In the genomic region with DNA sequence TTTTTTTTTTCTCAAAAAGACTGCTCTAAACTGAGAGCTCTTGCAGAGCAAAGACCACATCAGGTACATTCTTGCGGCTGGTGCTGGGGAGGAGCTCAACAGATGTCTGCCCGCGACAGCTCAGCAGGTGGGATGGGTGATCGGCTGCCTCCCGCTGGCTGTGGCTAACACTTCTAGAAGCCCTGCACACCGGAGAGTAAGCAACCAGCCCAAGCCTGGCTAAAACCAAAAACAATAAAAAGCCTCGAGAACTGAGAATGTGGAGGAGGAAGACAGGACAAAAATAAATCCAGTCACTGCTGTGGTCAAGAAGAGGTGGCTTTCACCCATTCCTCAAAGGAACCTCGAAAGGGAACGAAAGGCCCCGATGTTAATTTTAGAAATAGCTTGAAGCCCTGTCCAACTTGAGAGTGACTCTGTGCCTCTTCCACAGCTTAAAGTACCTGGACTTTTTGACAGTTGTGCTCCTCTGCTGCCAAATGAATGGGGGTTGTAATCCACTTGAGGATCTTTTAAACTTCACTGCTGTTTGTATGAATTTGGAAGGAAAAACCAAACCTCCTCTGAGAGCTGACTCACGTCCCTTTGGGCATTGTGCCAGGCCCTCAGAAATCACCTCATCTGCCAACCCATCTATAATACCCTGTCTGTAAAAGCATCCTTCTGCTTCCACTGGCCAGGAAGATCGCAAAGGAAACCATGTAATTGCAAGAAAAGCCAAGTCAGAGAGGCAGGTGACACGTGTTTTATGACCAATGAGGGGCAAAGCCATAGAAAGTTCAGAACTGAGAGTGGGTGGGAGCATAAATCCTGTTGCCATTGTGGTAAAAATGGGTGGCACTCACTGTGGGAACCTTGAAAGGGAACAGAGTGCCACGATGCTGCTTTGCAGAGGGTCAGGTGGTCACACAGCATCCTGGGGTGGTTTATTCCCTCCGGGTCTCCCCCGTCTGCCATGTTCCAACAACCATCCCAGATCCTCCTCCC, we compare ENCODE assay signal across 8 cellular contexts.
DNase-seq lines count a peak whose midpoint lies in the region; ATAC-seq and TF ChIP-seq lines count a peak whose summit lies in the region.

No MANE protein-coding gene starts in this region.

- intact Hi-C loops in gastrocnemius medialis (cut with DNase I; ENCODE audit: low total_unique reads), result no loop called here

- no peaks in the 10 kb centered on the region for H3K36me3 Mint-ChIP-seq in activated naive CD4-positive, alpha-beta T cell treated with anti-CD3 and anti-CD28 coated beads, Interleukin-2, amount 10 ng/mL, durations not matched to agents 7 days and 5 days

- H3K4me1 Mint-ChIP-seq in activated naive CD4-positive, alpha-beta T cell treated with anti-CD3 and anti-CD28 coated beads, Interleukin-2, amount 10 ng/mL, durations not matched to agents 7 days and 5 days, result peaks cover 49% of the 10 kb centered on the region

- no peaks in the 10 kb centered on the region for H3K9me3 ChIP-seq in gastrocnemius medialis

- no peak for TF ChIP-seq CTCF in gastrocnemius medialis (IDR thresholded peaks at IDR 0.05 in 4 of 5, conservative IDR thresholded peaks at IDR 0.05 in 1 of 5)

- H3K27me3 ChIP-seq in gastrocnemius medialis, result no peaks in the 10 kb centered on the region

- peak overlapping the region; percentile 83 for H3K27ac Mint-ChIP-seq in activated naive CD4-positive, alpha-beta T cell treated with anti-CD3 and anti-CD28 coated beads, Interleukin-2, amount 10 ng/mL, durations not matched to agents 7 days and 5 days

- H3K9me3 Mint-ChIP-seq in activated naive CD4-positive, alpha-beta T cell treated with anti-CD3 and anti-CD28 coated beads, Interleukin-2, amount 10 ng/mL, durations not matched to agents 7 days and 5 days, result no peaks in the 10 kb centered on the region

- H3K4me3 ChIP-seq in gastrocnemius medialis, result no peak overlapping the region

- peaks cover 30% of the 10 kb centered on the region for H3K27me3 Mint-ChIP-seq in activated naive CD4-positive, alpha-beta T cell treated with anti-CD3 and anti-CD28 coated beads, Interleukin-2, amount 10 ng/mL, durations not matched to agents 7 days and 5 days

- no peaks in the 10 kb centered on the region for H3K36me3 ChIP-seq in gastrocnemius medialis

- H3K4me1 ChIP-seq in gastrocnemius medialis, result peaks cover 0 to 10% of the 10 kb centered on the region in 2 donors

- in situ Hi-C loops in gastrocnemius medialis (cut with MboI; ENCODE audit: low sequenced_read_pairs in 4 of 4), result loop anchor here in 1 of 4 donors (5.0 kb wide), 1 partner anchor 81 kb away; the partner anchor contains the start of gene KCNN3

- ATAC-seq in GM19351 (IDR thresholded peaks at IDR 0.05; ENCODE audit: unreplicated experiment) (peak; percentile 94), HG03469 (IDR thresholded peaks at IDR 0.05; ENCODE audit: unreplicated experiment) (peak; percentile 66), gastrocnemius medialis (peak; percentile 38 to 57)

- peak overlapping the region; percentile 1 for H3K4me3 Mint-ChIP-seq in activated naive CD4-positive, alpha-beta T cell treated with anti-CD3 and anti-CD28 coated beads, Interleukin-2, amount 10 ng/mL, durations not matched to agents 7 days and 5 days

- CTCF ChIA-PET in activated naive CD4-positive, alpha-beta T cell treated with anti-CD3 and anti-CD28 coated beads, Interleukin-2, amount 10 ng/mL, durations not matched to agents 7 days and 5 days (lab: Charles Lee), result interaction anchor here (0.6 to 1.6 kb wide), 22 partner anchors 9 to 232 kb away, joined by 3 to 16 read pairs (median 4); no protein-coding TSS in a partner anchor

- TF ChIP-seq POLR2A in gastrocnemius medialis (IDR thresholded peaks at IDR 0.05), result no peak

- DNase-seq in CD1c-positive myeloid dendritic cell (ENCODE audit: extremely low spot score) (peak; percentile 43), SHP77 treated with DMSO at 0.1 percent for 48 hours (lab: John Stamatoyannopoulos, UW) (peak; percentile 27), gastrocnemius medialis (peak in 1 of 2 donors; percentile 36), epidermal melanocyte (ENCODE audit: insufficient read length, low spot score) (no peak), HT-29 (ENCODE audit: low spot score) (no peak)
- DNase-seq in activated naive CD4-positive, alpha-beta T cell treated with anti-CD3 and anti-CD28 coated beads, Interleukin-2, amount 10 ng/mL, durations not matched to agents 7 days and 5 days, result peak; percentile 93

- H3K27ac ChIP-seq in gastrocnemius medialis, result peak overlapping the region in 2 of 4 donors; percentile 34 to 36

Comparison
In these comparisons a context has a peak if more than half of its experiments do, and no peak if none do; other contexts are left out.
1. DNase-seq: peak in CD1c-positive myeloid dendritic cell (single experiment), SHP77 treated with DMSO at 0.1 percent for 48 hours (single experiment) and activated naive CD4-positive, alpha-beta T cell treated with anti-CD3 and anti-CD28 coated beads, Interleukin-2, amount 10 ng/mL, durations not matched to agents 7 days and 5 days (single experiment); none in epidermal melanocyte (single experiment) and HT-29 (single experiment).
2. Peak in every context shown above with its lines, with median percentiles within 50 percentile points of each other: ATAC-seq.